Comparison of ENCODE assay signal across 18 cellular contexts in the genomic region with DNA sequence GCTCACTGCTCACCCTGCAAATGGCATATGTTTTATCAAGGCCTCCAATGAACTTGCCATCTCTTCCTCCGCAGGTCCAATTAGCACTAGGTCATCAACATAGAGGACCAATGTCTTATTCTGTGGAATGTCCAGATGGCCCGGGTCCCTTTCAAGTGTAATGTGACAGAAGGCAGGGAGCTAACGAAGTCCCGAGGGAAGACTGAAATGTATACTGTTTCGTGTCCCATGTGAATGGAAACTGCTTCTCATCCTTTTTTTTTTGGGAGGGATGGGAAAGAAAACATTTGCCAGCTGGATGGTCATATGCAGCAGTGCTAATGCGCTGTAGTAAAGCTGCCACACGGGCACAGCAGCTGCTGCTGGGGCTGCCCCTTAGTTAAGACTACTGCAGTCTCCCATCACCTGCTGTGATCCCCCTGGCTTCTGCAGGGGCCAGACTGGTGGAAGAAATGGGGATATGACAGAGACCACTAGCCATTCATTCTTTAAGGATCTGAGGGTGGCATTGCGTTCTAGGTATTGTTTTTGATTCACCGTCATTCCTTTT.
"Had no signal": no experiment of that assay in that cellular context is flagged by ENCODE, and none has a peak within 500 bp of the region (broad histone marks: within the 10 kb centered on the region; RNA-seq: fewer than 3 reads in every experiment).

No MANE protein-coding gene starts in this region.

- ATAC-seq: activated CD8-positive, alpha-beta T cell treated with anti-CD3 and anti-CD28 coated beads for 36 hours; activated T-cell treated with anti-CD3 and anti-CD28 coated beads, Interleukin-2, amount 50 U/mL, for 4 hours; left lung had no signal

- DNase-seq: activated B cell treated with CpG ODN at 0.5 μM for 24 hours; activated CD4-positive, alpha-beta T cell treated with anti-CD3 and anti-CD28 coated beads for 4 hours; activated CD8-positive, alpha-beta T cell treated with anti-CD3 and anti-CD28 coated beads for 36 hours; activated effector memory CD4-positive, alpha-beta T cell treated with Interleukin-2 at 50 U/mL for 16 hours; activated naive CD4-positive, alpha-beta T cell treated with anti-CD3 and anti-CD28 coated beads, Interleukin-2, amount 50 U/mL, for 16 hours; activated T-cell treated with anti-CD3 and anti-CD28 coated beads, Interleukin-2, amount 50 U/mL, for 4 hours; aorta; cerebellar nuclear complex; cortex of kidney; kidney; left lung; mammary epithelial cell; naive B cell; stimulated activated CD4-positive, alpha-beta T cell treated with anti-CD3 and anti-CD28 coated beads, Interleukin-2, amount 100 ng/mL, for 24 hours; trophoblast cell had no signal

- H3K27ac Mint-ChIP-seq: activated B cell treated with CpG ODN at 0.5 μM for 24 hours; activated CD8-positive, alpha-beta T cell treated with anti-CD3 and anti-CD28 coated beads for 36 hours; naive B cell; progenitor cell of endocrine pancreas; stimulated activated naive CD8-positive, alpha-beta T cell treated with anti-CD3 and anti-CD28 coated beads, Interleukin-15, Interleukin-2, amounts not matched to agents 100 ng/mL and 50 ng/mL, for 24 hours had no signal

- H3K4me3 Mint-ChIP-seq: activated B cell treated with CpG ODN at 0.5 μM for 24 hours; activated CD8-positive, alpha-beta T cell treated with anti-CD3 and anti-CD28 coated beads for 36 hours; activated T-cell treated with anti-CD3 and anti-CD28 coated beads, Interleukin-2, amount 50 U/mL, for 4 hours; neural crest cell; stimulated activated naive CD8-positive, alpha-beta T cell treated with anti-CD3 and anti-CD28 coated beads, Interleukin-15, Interleukin-2, amounts not matched to agents 100 ng/mL and 50 ng/mL, for 24 hours had no signal

- H3K9me3 Mint-ChIP-seq: stimulated activated naive CD8-positive, alpha-beta T cell treated with anti-CD3 and anti-CD28 coated beads, Interleukin-15, Interleukin-2, amounts not matched to agents 100 ng/mL and 50 ng/mL, for 24 hours had no signal
